10 cellular contexts compared by ENCODE assay signal in the genomic region with DNA sequence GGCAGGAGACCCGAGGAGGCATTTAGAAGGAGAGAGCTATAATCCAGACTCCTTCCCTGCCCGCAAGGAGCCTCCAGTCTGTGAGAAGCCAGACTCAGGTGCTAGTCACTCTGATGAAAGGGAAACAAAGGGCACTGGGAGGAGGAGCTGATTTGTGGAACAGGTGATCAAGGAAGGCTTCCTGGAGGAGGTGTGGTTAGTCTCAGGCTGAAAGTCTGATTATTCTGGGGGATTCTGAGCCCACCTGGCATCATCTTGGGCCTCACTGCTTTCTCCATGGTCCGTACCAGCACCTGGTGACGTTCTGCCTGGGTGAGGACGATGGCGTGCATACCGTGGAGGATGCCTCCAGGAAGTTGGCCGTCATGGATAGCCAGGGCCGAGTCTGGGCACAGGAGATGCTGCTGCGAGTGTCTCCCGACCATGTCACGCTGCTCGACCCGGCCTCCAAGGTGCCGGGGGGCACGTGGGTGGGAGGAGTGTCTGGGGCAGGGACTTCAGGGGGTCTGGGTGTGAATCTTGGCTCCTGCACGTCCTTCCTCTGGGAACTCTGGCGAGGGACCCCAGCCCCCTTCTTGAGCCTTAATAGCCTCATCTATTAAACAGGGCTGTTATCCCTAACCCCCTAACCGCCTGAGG. TPM values are rescaled to one million over a fixed set of nuclear protein-coding genes. Genes with fewer than 3 reads are reported as not detected.
DNase-seq lines count a peak whose midpoint lies in the region; TF ChIP-seq lines count a peak whose summit lies in the region.
"Had no signal": no experiment of that assay in that cellular context is flagged by ENCODE, and none has a peak within 500 bp of the region (broad histone marks: within the 10 kb centered on the region; RNA-seq: fewer than 3 reads in every experiment).

No MANE protein-coding gene starts in this region.

- no peak for DNase-seq in Calu3
- DNase-seq in NCI-H2107 treated with DMSO at 0.1 percent for 48 hours (lab: John Stamatoyannopoulos, UW; ENCODE audit: unreplicated experiment): no peak
- no peak for DNase-seq in GM10248 (ENCODE audit: extremely low spot score)
- no peak for DNase-seq in NCI-H345 (lab: John Stamatoyannopoulos, UW)
- no peak for DNase-seq in effector CD4-positive, alpha-beta T cell
- DNase-seq: T-helper 9 cell had no signal

- BruUV-seq in Calu3 (replicated peaks; lab: Mats Ljungman, UMichigan): no TSS peak

- POLR2A ChIA-PET in GM10248 (lab: Yijun Ruan, JAX): no interaction called here

- H2AFZ ChIP-seq in KMS-11 (ENCODE audit: low read depth): peak overlapping the region; percentile 44

- H3K9ac ChIP-seq in KMS-11: peak overlapping the region; percentile 62; the same call in 1 of the 2 replicates

- no peaks in the 10 kb centered on the region for H3K4me1 ChIP-seq in KMS-11 (ENCODE audit: low read depth, poor library complexity, severe bottlenecking)

- H3K27me3 Mint-ChIP-seq in Calu3 (ENCODE audit: unreplicated experiment): no peaks in the 10 kb centered on the region
- H3K27me3 Mint-ChIP-seq in dendritic cell treated with granulocyte-macrophage colony-stimulating factor and Interleukin-4, amounts not matched to agents 40 ng/mL and 50 ng/mL, for 4 days: peaks cover 75% of the 10 kb centered on the region
- H3K27me3 Mint-ChIP-seq in nephron (ENCODE audit: low read depth): peaks cover 91% of the 10 kb centered on the region

- CTCF ChIA-PET in Calu3 (lab: Charles Lee): interaction anchor here (0.5 kb wide), 1 partner anchor 387 kb away, joined by 4 read pairs; no protein-coding TSS in a partner anchor
- CTCF ChIA-PET in GM10248 (lab: Yijun Ruan, JAX): interaction anchor here (1.8 kb wide), 1 partner anchor 9 kb away, joined by 8 read pairs; no protein-coding TSS in a partner anchor

- peaks cover 7% of the 10 kb centered on the region; the same call in 1 of the 2 replicates for H3K27me3 ChIP-seq in KMS-11 (ENCODE audit: insufficient read depth, low read depth)

- no peaks in the 10 kb centered on the region for H3K36me3 ChIP-seq in KMS-11 (ENCODE audit: insufficient read depth)

- peaks cover 84% of the 10 kb centered on the region for H3K36me3 Mint-ChIP-seq in Calu3 (ENCODE audit: insufficient read depth, unreplicated experiment)
- peaks cover 5% of the 10 kb centered on the region for H3K36me3 Mint-ChIP-seq in dendritic cell treated with granulocyte-macrophage colony-stimulating factor and Interleukin-4, amounts not matched to agents 40 ng/mL and 50 ng/mL, for 4 days (ENCODE audit: low read depth)
- H3K36me3 Mint-ChIP-seq in nephron (ENCODE audit: low read depth): peaks cover 3% of the 10 kb centered on the region

- H3K4me2 ChIP-seq in KMS-11: peak overlapping the region; percentile 16; the same call in 1 of the 2 replicates

- no peaks in the 10 kb centered on the region for H3K79me2 ChIP-seq in KMS-11 (ENCODE audit: insufficient read depth, low read depth)

- H3K4me3 ChIP-seq in KMS-11 (IDR thresholded peaks at IDR 0.05; ENCODE audit: insufficient read depth, low read depth, low read length): no peak overlapping the region

- H3K4me3 Mint-ChIP-seq in Calu3 (ENCODE audit: low read depth, unreplicated experiment) (no peak overlapping the region), nephron (peak overlapping the region in 2 of 3 experiments; percentile 22 to 77)
- peak overlapping the region; percentile 86 for H3K4me3 Mint-ChIP-seq in dendritic cell treated with granulocyte-macrophage colony-stimulating factor and Interleukin-4, amounts not matched to agents 40 ng/mL and 50 ng/mL, for 4 days

- H3K9me3 Mint-ChIP-seq in Calu3 (ENCODE audit: low read depth, unreplicated experiment) (no peaks in the 10 kb centered on the region), nephron (peaks cover 3% of the 10 kb centered on the region)
- no peaks in the 10 kb centered on the region for H3K9me3 Mint-ChIP-seq in dendritic cell treated with granulocyte-macrophage colony-stimulating factor and Interleukin-4, amounts not matched to agents 40 ng/mL and 50 ng/mL, for 4 days

- intact Hi-C loops in Calu3 (cut with micrococcal nuclease; ENCODE audit: unreplicated experiment): no loop called here
- intact Hi-C loops in dendritic cell treated with granulocyte-macrophage colony-stimulating factor and Interleukin-4, amounts not matched to agents 40 ng/mL and 50 ng/mL, for 4 days (cut with micrococcal nuclease): loop anchor here (2.0 kb wide), 1 partner anchor 17 kb away; a partner anchor contains a TSS

- TF ChIP-seq CTCF in Calu3 (IDR thresholded peaks at IDR 0.05; ENCODE audit: unreplicated experiment) (no peak), KMS-11 (conservative IDR thresholded peaks at IDR 0.05; ENCODE audit: low read depth, low read length) (no peak), nephron (IDR thresholded peaks at IDR 0.05; ENCODE audit: unreplicated experiment in 3 of 3) (no peak), GM10248 (IDR thresholded peaks at IDR 0.05; ENCODE audit: control extremely low read depth, extremely low read depth, low read depth, missing control alignments) (no peak)

- H3K4me1 Mint-ChIP-seq in Calu3 (ENCODE audit: low read depth, unreplicated experiment): peaks cover 27% of the 10 kb centered on the region
- peaks cover 58% of the 10 kb centered on the region for H3K4me1 Mint-ChIP-seq in dendritic cell treated with granulocyte-macrophage colony-stimulating factor and Interleukin-4, amounts not matched to agents 40 ng/mL and 50 ng/mL, for 4 days (ENCODE audit: low read depth)
- peaks cover 6% of the 10 kb centered on the region for H3K4me1 Mint-ChIP-seq in nephron

- H3K27ac Mint-ChIP-seq in Calu3 (ENCODE audit: unreplicated experiment): peak overlapping the region; percentile 58
- H3K27ac Mint-ChIP-seq in dendritic cell treated with granulocyte-macrophage colony-stimulating factor and Interleukin-4, amounts not matched to agents 40 ng/mL and 50 ng/mL, for 4 days: peak overlapping the region; percentile 87
- H3K27ac Mint-ChIP-seq in nephron: no peak overlapping the region

- H3K27ac ChIP-seq in KMS-11: no peak overlapping the region

- H4K20me1 ChIP-seq in KMS-11 (ENCODE audit: insufficient read depth): no peaks in the 10 kb centered on the region

RNA-seq across cellular contexts. Expression of a gene that starts 3.9 kb away (rescaled TPM):
- 97.3 and 147 TPM in 2 replicates for total RNA-seq in Calu3 (2022)

RNA-seq across cellular contexts. Expression of a gene that starts 16.6 kb away (rescaled TPM):
- total RNA-seq in Calu3 (2022): 50.1 and 54.5 TPM in 2 replicates

RNA-seq across cellular contexts. Expression of a gene that starts 37.9 kb away (rescaled TPM):
- 140 and 151 TPM in 2 replicates for total RNA-seq in Calu3 (2022)

RNA-seq across cellular contexts. Expression of a gene that starts 41.5 kb away (rescaled TPM):
- 1.3 and 1.9 TPM in 2 replicates for total RNA-seq in Calu3 (2022)
- total RNA-seq: chondrocyte had no signal

Comparison
In these comparisons a context has a peak if more than half of its experiments do, and no peak if none do; other contexts are left out.
1. H3K27ac Mint-ChIP-seq: peak in Calu3 (single experiment) and dendritic cell treated with granulocyte-macrophage colony-stimulating factor and Interleukin-4, amounts not matched to agents 40 ng/mL and 50 ng/mL, for 4 days (single experiment); none in nephron (0 of 3).